1 cellular context compared by ENCODE assay signal in the genomic region with DNA sequence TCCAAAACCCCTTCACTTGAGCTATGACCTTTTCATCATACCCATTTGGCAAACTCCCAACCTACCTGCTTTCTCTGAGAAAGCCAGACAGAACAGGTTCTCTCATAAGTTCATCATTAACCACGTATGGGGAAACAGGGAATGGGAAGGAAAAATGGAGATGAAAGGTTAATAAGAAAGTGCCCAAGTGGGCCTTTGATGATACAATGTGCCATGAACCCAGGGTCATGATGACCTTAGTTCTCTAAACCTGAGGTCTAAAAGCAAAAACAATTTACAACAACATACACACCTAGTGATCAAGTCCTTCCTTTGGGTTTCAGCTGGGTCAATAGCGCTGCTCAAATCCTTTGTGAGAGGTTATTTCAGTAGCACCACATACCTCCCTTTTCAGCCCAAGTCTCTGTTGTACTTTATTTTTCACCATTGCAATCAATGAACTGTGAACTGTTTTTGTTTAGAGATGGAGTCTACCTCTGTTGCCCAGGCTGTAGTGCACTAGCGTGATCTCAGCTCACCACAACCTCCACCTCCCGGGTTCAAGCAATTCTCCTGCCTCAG.
TF ChIP-seq lines count a peak whose summit lies in the region.

No MANE protein-coding gene starts in this region.

TF ChIP-seq in HepG2, 621 proteins besides CTCF, POLR2A, EP300 and RAD21 (continued from another document and continues in another):
- 0 out of 2 replicates have a peak, but pooled peaks have one; percentile 11 for TF ChIP-seq ONECUT2 (CRISPR knock-in tag; IDR thresholded peaks at IDR 0.05)
- TF ChIP-seq, protein P1, sequence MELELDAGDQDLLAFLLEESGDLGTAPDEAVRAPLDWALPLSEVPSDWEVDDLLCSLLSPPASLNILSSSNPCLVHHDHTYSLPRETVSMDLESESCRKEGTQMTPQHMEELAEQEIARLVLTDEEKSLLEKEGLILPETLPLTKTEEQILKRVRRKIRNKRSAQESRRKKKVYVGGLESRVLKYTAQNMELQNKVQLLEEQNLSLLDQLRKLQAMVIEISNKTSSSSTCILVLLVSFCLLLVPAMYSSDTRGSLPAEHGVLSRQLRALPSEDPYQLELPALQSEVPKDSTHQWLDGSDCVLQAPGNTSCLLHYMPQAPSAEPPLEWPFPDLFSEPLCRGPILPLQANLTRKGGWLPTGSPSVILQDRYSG (CRISPR knock-in tag; IDR thresholded peaks at IDR 0.05), result no peak
- TF ChIP-seq ZNF616 (CRISPR knock-in tag; IDR thresholded peaks at IDR 0.05; ENCODE audit: low read depth), result no peak
- TF ChIP-seq, protein P2, sequence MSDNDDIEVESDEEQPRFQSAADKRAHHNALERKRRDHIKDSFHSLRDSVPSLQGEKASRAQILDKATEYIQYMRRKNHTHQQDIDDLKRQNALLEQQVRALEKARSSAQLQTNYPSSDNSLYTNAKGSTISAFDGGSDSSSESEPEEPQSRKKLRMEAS (IDR thresholded peaks at IDR 0.05), result peak; percentile 55
- TF ChIP-seq NR2F1 (CRISPR knock-in tag; IDR thresholded peaks at IDR 0.05), result peak; percentile 89 to 92
- TF ChIP-seq ZC3H13 (CRISPR knock-in tag; IDR thresholded peaks at IDR 0.05), result no peak
- TF ChIP-seq ELF1 (CRISPR knock-in tag; IDR thresholded peaks at IDR 0.05), result peak; percentile 45; the same call in 1 of the 2 replicates
- TF ChIP-seq ZNF317 (CRISPR knock-in tag; IDR thresholded peaks at IDR 0.05), result 0 out of 2 replicates have a peak, but pooled peaks have one; percentile 73
- no peak for TF ChIP-seq MBNL3 (CRISPR knock-in tag; conservative IDR thresholded peaks at IDR 0.05)
- peak; percentile 93 for TF ChIP-seq ZNF629 (CRISPR knock-in tag; conservative IDR thresholded peaks at IDR 0.05)
- TF ChIP-seq ARID2 (CRISPR knock-in tag; IDR thresholded peaks at IDR 0.05; ENCODE audit: borderline replicate concordance), result no peak
- TF ChIP-seq ZSCAN29 (CRISPR knock-in tag; conservative IDR thresholded peaks at IDR 0.05), result 0 out of 2 replicates have a peak, but pooled peaks have one; percentile 51
- TF ChIP-seq KDM1A (CRISPR knock-in tag; IDR thresholded peaks at IDR 0.05), result no peak
- TF ChIP-seq, protein P3, sequence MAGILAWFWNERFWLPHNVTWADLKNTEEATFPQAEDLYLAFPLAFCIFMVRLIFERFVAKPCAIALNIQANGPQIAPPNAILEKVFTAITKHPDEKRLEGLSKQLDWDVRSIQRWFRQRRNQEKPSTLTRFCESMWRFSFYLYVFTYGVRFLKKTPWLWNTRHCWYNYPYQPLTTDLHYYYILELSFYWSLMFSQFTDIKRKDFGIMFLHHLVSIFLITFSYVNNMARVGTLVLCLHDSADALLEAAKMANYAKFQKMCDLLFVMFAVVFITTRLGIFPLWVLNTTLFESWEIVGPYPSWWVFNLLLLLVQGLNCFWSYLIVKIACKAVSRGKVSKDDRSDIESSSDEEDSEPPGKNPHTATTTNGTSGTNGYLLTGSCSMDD (CRISPR knock-in tag; IDR thresholded peaks at IDR 0.05), result no peak
- TF ChIP-seq, protein P4, sequence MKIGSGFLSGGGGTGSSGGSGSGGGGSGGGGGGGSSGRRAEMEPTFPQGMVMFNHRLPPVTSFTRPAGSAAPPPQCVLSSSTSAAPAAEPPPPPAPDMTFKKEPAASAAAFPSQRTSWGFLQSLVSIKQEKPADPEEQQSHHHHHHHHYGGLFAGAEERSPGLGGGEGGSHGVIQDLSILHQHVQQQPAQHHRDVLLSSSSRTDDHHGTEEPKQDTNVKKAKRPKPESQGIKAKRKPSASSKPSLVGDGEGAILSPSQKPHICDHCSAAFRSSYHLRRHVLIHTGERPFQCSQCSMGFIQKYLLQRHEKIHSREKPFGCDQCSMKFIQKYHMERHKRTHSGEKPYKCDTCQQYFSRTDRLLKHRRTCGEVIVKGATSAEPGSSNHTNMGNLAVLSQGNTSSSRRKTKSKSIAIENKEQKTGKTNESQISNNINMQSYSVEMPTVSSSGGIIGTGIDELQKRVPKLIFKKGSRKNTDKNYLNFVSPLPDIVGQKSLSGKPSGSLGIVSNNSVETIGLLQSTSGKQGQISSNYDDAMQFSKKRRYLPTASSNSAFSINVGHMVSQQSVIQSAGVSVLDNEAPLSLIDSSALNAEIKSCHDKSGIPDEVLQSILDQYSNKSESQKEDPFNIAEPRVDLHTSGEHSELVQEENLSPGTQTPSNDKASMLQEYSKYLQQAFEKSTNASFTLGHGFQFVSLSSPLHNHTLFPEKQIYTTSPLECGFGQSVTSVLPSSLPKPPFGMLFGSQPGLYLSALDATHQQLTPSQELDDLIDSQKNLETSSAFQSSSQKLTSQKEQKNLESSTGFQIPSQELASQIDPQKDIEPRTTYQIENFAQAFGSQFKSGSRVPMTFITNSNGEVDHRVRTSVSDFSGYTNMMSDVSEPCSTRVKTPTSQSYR (CRISPR knock-in tag; IDR thresholded peaks at IDR 0.05; ENCODE audit: borderline replicate concordance), result peak; percentile 24; the same call in 1 of the 2 replicates
- no peak for TF ChIP-seq ZNF558 (CRISPR knock-in tag; IDR thresholded peaks at IDR 0.05; ENCODE audit: borderline replicate concordance)
- TF ChIP-seq, protein P5, sequence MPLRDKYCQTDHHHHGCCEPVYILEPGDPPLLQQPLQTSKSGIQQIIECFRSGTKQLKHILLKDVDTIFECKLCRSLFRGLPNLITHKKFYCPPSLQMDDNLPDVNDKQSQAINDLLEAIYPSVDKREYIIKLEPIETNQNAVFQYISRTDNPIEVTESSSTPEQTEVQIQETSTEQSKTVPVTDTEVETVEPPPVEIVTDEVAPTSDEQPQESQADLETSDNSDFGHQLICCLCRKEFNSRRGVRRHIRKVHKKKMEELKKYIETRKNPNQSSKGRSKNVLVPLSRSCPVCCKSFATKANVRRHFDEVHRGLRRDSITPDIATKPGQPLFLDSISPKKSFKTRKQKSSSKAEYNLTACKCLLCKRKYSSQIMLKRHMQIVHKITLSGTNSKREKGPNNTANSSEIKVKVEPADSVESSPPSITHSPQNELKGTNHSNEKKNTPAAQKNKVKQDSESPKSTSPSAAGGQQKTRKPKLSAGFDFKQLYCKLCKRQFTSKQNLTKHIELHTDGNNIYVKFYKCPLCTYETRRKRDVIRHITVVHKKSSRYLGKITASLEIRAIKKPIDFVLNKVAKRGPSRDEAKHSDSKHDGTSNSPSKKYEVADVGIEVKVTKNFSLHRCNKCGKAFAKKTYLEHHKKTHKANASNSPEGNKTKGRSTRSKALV (CRISPR knock-in tag; IDR thresholded peaks at IDR 0.05), result 0 out of 2 replicates have a peak, but pooled peaks have one; percentile 36
- no peak for TF ChIP-seq ZSCAN12 (CRISPR knock-in tag; IDR thresholded peaks at IDR 0.05)
- no peak for TF ChIP-seq ZNF33B (CRISPR knock-in tag; IDR thresholded peaks at IDR 0.05)
- peak; percentile 61; the same call in 1 of the 2 replicates for TF ChIP-seq TCF7L2 (IDR thresholded peaks at IDR 0.05; ENCODE audit: low read depth, low read length)
- TF ChIP-seq, protein P6, sequence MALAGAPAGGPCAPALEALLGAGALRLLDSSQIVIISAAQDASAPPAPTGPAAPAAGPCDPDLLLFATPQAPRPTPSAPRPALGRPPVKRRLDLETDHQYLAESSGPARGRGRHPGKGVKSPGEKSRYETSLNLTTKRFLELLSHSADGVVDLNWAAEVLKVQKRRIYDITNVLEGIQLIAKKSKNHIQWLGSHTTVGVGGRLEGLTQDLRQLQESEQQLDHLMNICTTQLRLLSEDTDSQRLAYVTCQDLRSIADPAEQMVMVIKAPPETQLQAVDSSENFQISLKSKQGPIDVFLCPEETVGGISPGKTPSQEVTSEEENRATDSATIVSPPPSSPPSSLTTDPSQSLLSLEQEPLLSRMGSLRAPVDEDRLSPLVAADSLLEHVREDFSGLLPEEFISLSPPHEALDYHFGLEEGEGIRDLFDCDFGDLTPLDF (CRISPR knock-in tag; IDR thresholded peaks at IDR 0.05), result peak; percentile 35; the same call in 1 of the 2 replicates
- no peak for TF ChIP-seq SPEN (CRISPR knock-in tag; IDR thresholded peaks at IDR 0.05; ENCODE audit: low read depth)
- TF ChIP-seq, protein P7, sequence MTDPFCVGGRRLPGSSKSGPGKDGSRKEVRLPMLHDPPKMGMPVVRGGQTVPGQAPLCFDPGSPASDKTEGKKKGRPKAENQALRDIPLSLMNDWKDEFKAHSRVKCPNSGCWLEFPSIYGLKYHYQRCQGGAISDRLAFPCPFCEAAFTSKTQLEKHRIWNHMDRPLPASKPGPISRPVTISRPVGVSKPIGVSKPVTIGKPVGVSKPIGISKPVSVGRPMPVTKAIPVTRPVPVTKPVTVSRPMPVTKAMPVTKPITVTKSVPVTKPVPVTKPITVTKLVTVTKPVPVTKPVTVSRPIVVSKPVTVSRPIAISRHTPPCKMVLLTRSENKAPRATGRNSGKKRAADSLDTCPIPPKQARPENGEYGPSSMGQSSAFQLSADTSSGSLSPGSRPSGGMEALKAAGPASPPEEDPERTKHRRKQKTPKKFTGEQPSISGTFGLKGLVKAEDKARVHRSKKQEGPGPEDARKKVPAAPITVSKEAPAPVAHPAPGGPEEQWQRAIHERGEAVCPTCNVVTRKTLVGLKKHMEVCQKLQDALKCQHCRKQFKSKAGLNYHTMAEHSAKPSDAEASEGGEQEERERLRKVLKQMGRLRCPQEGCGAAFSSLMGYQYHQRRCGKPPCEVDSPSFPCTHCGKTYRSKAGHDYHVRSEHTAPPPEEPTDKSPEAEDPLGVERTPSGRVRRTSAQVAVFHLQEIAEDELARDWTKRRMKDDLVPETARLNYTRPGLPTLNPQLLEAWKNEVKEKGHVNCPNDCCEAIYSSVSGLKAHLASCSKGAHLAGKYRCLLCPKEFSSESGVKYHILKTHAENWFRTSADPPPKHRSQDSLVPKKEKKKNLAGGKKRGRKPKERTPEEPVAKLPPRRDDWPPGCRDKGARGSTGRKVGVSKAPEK (CRISPR knock-in tag; IDR thresholded peaks at IDR 0.05; ENCODE audit: borderline replicate concordance), result no peak
- TF ChIP-seq ZNF232 (CRISPR knock-in tag; IDR thresholded peaks at IDR 0.05; ENCODE audit: borderline replicate concordance), result no peak
- no peak for TF ChIP-seq ZNF136 (CRISPR knock-in tag; IDR thresholded peaks at IDR 0.05; ENCODE audit: low read depth)
- TF ChIP-seq MTA1 (CRISPR knock-in tag; IDR thresholded peaks at IDR 0.05; ENCODE audit: borderline replicate concordance), result no peak
- peak; percentile 19; the same call in 1 of the 2 replicates for TF ChIP-seq ZNF772 (CRISPR knock-in tag; IDR thresholded peaks at IDR 0.05)
- TF ChIP-seq PRMT3 (CRISPR knock-in tag; IDR thresholded peaks at IDR 0.05; ENCODE audit: borderline replicate concordance, low read depth), result no peak
- no peak for TF ChIP-seq ZNF549 (CRISPR knock-in tag; IDR thresholded peaks at IDR 0.05)
- TF ChIP-seq, protein P8, sequence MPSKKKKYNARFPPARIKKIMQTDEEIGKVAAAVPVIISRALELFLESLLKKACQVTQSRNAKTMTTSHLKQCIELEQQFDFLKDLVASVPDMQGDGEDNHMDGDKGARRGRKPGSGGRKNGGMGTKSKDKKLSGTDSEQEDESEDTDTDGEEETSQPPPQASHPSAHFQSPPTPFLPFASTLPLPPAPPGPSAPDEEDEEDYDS (CRISPR knock-in tag; IDR thresholded peaks at IDR 0.05), result peak; percentile 59; the same call in 1 of the 2 replicates
- TF ChIP-seq, protein P9, sequence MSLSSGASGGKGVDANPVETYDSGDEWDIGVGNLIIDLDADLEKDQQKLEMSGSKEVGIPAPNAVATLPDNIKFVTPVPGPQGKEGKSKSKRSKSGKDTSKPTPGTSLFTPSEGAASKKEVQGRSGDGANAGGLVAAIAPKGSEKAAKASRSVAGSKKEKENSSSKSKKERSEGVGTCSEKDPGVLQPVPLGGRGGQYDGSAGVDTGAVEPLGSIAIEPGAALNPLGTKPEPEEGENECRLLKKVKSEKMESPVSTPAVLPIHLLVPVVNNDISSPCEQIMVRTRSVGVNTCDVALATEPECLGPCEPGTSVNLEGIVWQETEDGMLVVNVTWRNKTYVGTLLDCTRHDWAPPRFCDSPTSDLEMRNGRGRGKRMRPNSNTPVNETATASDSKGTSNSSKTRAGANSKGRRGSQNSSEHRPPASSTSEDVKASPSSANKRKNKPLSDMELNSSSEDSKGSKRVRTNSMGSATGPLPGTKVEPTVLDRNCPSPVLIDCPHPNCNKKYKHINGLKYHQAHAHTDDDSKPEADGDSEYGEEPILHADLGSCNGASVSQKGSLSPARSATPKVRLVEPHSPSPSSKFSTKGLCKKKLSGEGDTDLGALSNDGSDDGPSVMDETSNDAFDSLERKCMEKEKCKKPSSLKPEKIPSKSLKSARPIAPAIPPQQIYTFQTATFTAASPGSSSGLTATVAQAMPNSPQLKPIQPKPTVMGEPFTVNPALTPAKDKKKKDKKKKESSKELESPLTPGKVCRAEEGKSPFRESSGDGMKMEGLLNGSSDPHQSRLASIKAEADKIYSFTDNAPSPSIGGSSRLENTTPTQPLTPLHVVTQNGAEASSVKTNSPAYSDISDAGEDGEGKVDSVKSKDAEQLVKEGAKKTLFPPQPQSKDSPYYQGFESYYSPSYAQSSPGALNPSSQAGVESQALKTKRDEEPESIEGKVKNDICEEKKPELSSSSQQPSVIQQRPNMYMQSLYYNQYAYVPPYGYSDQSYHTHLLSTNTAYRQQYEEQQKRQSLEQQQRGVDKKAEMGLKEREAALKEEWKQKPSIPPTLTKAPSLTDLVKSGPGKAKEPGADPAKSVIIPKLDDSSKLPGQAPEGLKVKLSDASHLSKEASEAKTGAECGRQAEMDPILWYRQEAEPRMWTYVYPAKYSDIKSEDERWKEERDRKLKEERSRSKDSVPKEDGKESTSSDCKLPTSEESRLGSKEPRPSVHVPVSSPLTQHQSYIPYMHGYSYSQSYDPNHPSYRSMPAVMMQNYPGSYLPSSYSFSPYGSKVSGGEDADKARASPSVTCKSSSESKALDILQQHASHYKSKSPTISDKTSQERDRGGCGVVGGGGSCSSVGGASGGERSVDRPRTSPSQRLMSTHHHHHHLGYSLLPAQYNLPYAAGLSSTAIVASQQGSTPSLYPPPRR (CRISPR knock-in tag; IDR thresholded peaks at IDR 0.05; ENCODE audit: borderline replicate concordance), result peak; percentile 73
- peak; percentile 98 for TF ChIP-seq RXRB (CRISPR knock-in tag; IDR thresholded peaks at IDR 0.05; ENCODE audit: borderline replicate concordance)
- TF ChIP-seq KAT2B (IDR thresholded peaks at IDR 0.05; ENCODE audit: borderline replicate concordance, low read depth, low read length), result no peak
- TF ChIP-seq RBM22 (optimal IDR thresholded peaks at IDR 0.05; ENCODE audit: low read length), result no peak
- TF ChIP-seq ZNF749 (CRISPR knock-in tag; IDR thresholded peaks at IDR 0.05; ENCODE audit: borderline replicate concordance), result no peak
- no peak; the same call in 1 of the 2 replicates for TF ChIP-seq PITX1 (CRISPR knock-in tag; IDR thresholded peaks at IDR 0.05)
- no peak for TF ChIP-seq SUZ12 (IDR thresholded peaks at IDR 0.05; ENCODE audit: low read depth, low read length)
- TF ChIP-seq CC2D1A (CRISPR knock-in tag; IDR thresholded peaks at IDR 0.05), result no peak
- TF ChIP-seq ERF (CRISPR knock-in tag; IDR thresholded peaks at IDR 0.05), result no peak
- TF ChIP-seq ISL2 (CRISPR knock-in tag; IDR thresholded peaks at IDR 0.05), result peak; percentile 79
